31 cellular contexts compared by ENCODE assay signal in genomic region chr2:176099159-176099736, GRCh38. TPM values are rescaled to one million over a fixed set of nuclear protein-coding genes. Genes with fewer than 3 reads are reported as not detected.
DNase-seq lines count a peak whose midpoint lies in the region; ATAC-seq and TF ChIP-seq lines count a peak whose summit lies in the region.
"Had no signal": no experiment of that assay in that cellular context is flagged by ENCODE, and none has a peak within 500 bp of the region (broad histone marks: within the 10 kb centered on the region; RNA-seq: fewer than 3 reads in every experiment).

No MANE protein-coding gene starts in this region.

- peak; percentile 48 for DNase-seq in GM23338 (ENCODE audit: low spot score)
- no peak for DNase-seq in glutamatergic neuron
- no peak for DNase-seq in smooth muscle cell (lab: John Stamatoyannopoulos, UW; ENCODE audit: unreplicated experiment)
- no peak for DNase-seq in NCI-H1105 treated with DMSO at 0.1 percent for 48 hours (lab: John Stamatoyannopoulos, UW)
- no peak for DNase-seq in lower lobe of right lung
- DNase-seq: activated CD4-positive, alpha-beta T cell treated with anti-CD3 and anti-CD28 coated beads, Interleukin-2, amount 50 U/mL, for 4 hours; activated CD8-positive, alpha-beta memory T cell treated with anti-CD3 and anti-CD28 coated beads, Interleukin-2, amount 50 U/mL, for 4 hours; activated effector memory CD4-positive, alpha-beta T cell treated with Interleukin-2 at 50 U/mL for 16 hours; caudate nucleus; hypothalamus; left ventricle myocardium inferior; NCI-H1105; NCI-H2029; NCI-H748 treated with DMSO at 0.1 percent for 48 hours; SHP77 treated with DMSO at 0.1 percent for 48 hours; stimulated activated CD4-positive, alpha-beta T cell treated with anti-CD3 and anti-CD28 coated beads, Interleukin-2, amount 100 ng/mL, for 24 hours; substantia nigra; T1000 had no signal

- H3K4me2 ChIP-seq in GM23338 (peak overlapping the region; percentile 94), KMS-11 (no peak overlapping the region; the same call in 1 of the 2 replicates), smooth muscle cell (peak overlapping the region; percentile 96)

- no peaks in the 10 kb centered on the region for H3K9me2 ChIP-seq in GM23338 (ENCODE audit: insufficient read depth)

- H3K27me3 Mint-ChIP-seq in GM23338 (ENCODE audit: insufficient read depth, low read depth, poor library complexity) (peaks cover 99% of the 10 kb centered on the region), glutamatergic neuron (ENCODE audit: unreplicated experiment) (peaks cover 49% of the 10 kb centered on the region)

- H2AFZ ChIP-seq in GM23338 (peak overlapping the region; percentile 59; the same call in 1 of the 2 replicates), KMS-11 (ENCODE audit: low read depth) (0 out of 2 replicates have a peak overlapping the region, but pooled peaks have one; percentile 97), smooth muscle cell (ENCODE audit: low read depth) (peak overlapping the region; percentile 31)

- H3K27ac Mint-ChIP-seq in GM23338 (no peak overlapping the region), glutamatergic neuron (ENCODE audit: unreplicated experiment) (no peak overlapping the region)
- H3K27ac Mint-ChIP-seq: activated naive CD8-positive, alpha-beta T cell had no signal

- no peaks in the 10 kb centered on the region for H3K9me3 ChIP-seq in smooth muscle cell (replicated peaks; ENCODE audit: low read depth)
- no peaks in the 10 kb centered on the region for H3K9me3 ChIP-seq in lower lobe of right lung
- H3K9me3 ChIP-seq: ascending aorta, gastroesophageal sphincter, left ventricle myocardium inferior, Peyer's patch, upper lobe of right lung had no signal

- H4K20me1 ChIP-seq in GM23338 (replicated peaks; ENCODE audit: insufficient read depth) (peaks cover 44% of the 10 kb centered on the region), KMS-11 (ENCODE audit: insufficient read depth) (no peaks in the 10 kb centered on the region), smooth muscle cell (ENCODE audit: low read depth) (no peaks in the 10 kb centered on the region)

- TF ChIP-seq CTCF in GM23338 (conservative IDR thresholded peaks at IDR 0.05; ENCODE audit: low read depth in 2 of 2) (no peak), KMS-11 (conservative IDR thresholded peaks at IDR 0.05; ENCODE audit: low read depth, low read length) (no peak), glutamatergic neuron (IDR thresholded peaks at IDR 0.05; ENCODE audit: partially characterized antibody, unreplicated experiment) (no peak), smooth muscle cell (IDR thresholded peaks at IDR 0.05; ENCODE audit: borderline replicate concordance, insufficient read depth, poor library complexity, severe bottlenecking) (no peak), lower lobe of right lung (IDR thresholded peaks at IDR 0.05) (no peak)

- no peak overlapping the region for H3K27ac ChIP-seq in GM23338 (ENCODE audit: low read depth)
- no peak overlapping the region for H3K27ac ChIP-seq in KMS-11
- H3K27ac ChIP-seq in smooth muscle cell (ENCODE audit: low read depth): no peak overlapping the region
- no peak overlapping the region for H3K27ac ChIP-seq in lower lobe of right lung
- H3K27ac ChIP-seq: ascending aorta, C4-2B, gastroesophageal sphincter, left ventricle myocardium inferior, Peyer's patch, upper lobe of right lung had no signal

- WGBS in smooth muscle cell (ENCODE audit: low lambda C conversion rate): 10% methylated on average over 31 of the region's 31 CpGs

- H3K27me3 ChIP-seq in GM23338 (ENCODE audit: insufficient read depth) (peaks cover 94% of the 10 kb centered on the region), KMS-11 (ENCODE audit: insufficient read depth, low read depth) (no peaks in the 10 kb centered on the region), smooth muscle cell (ENCODE audit: low read depth) (peaks cover 96% of the 10 kb centered on the region), lower lobe of right lung (ENCODE audit: low read depth) (peaks cover 100% of the 10 kb centered on the region)

- H3K9me3 Mint-ChIP-seq in GM23338 (no peaks in the 10 kb centered on the region), glutamatergic neuron (ENCODE audit: unreplicated experiment) (peaks cover 13% of the 10 kb centered on the region)

- peak overlapping the region; percentile 68 for H3K4me3 Mint-ChIP-seq in GM23338
- H3K4me3 Mint-ChIP-seq in glutamatergic neuron (ENCODE audit: unreplicated experiment): peak overlapping the region; percentile 49
- H3K4me3 Mint-ChIP-seq: activated naive CD8-positive, alpha-beta T cell had no signal

- H3K79me2 ChIP-seq in GM23338 (replicated peaks; ENCODE audit: insufficient read depth): no peaks in the 10 kb centered on the region
- no peaks in the 10 kb centered on the region for H3K79me2 ChIP-seq in KMS-11 (ENCODE audit: insufficient read depth, low read depth)
- H3K79me2 ChIP-seq in smooth muscle cell (ENCODE audit: low read depth): no peaks in the 10 kb centered on the region

- H3K9ac ChIP-seq in KMS-11: no peak overlapping the region
- no peak overlapping the region for H3K9ac ChIP-seq in smooth muscle cell (ENCODE audit: low read depth)

- peaks cover 45% of the 10 kb centered on the region for H3K4me1 Mint-ChIP-seq in GM23338
- H3K4me1 Mint-ChIP-seq in glutamatergic neuron (ENCODE audit: low read depth, unreplicated experiment): peaks cover 14% of the 10 kb centered on the region

- no peaks in the 10 kb centered on the region; the same call in 1 of the 2 replicates for H3K36me3 ChIP-seq in GM23338 (ENCODE audit: insufficient read depth)
- no peaks in the 10 kb centered on the region for H3K36me3 ChIP-seq in KMS-11 (ENCODE audit: insufficient read depth)
- no peaks in the 10 kb centered on the region for H3K36me3 ChIP-seq in smooth muscle cell (ENCODE audit: low read depth)
- no peaks in the 10 kb centered on the region for H3K36me3 ChIP-seq in lower lobe of right lung
- H3K36me3 ChIP-seq: ascending aorta, gastroesophageal sphincter, left ventricle myocardium inferior, Peyer's patch, upper lobe of right lung had no signal

- H3F3A ChIP-seq in GM23338 (replicated peaks; ENCODE audit: low read depth): peaks cover 28% of the 10 kb centered on the region
- H3F3A ChIP-seq in smooth muscle cell (ENCODE audit: low read depth): peaks cover 3% of the 10 kb centered on the region

- H3K4me3 ChIP-seq in GM23338 (peak overlapping the region; percentile 46), KMS-11 (IDR thresholded peaks at IDR 0.05; ENCODE audit: insufficient read depth, low read depth, low read length) (no peak overlapping the region), smooth muscle cell (peak overlapping the region; percentile 58), lower lobe of right lung (no peak overlapping the region)
- H3K4me3 ChIP-seq: ascending aorta, gastroesophageal sphincter, left ventricle myocardium inferior, Peyer's patch, upper lobe of right lung had no signal

- H3K36me3 Mint-ChIP-seq in GM23338 (ENCODE audit: low read depth) (no peaks in the 10 kb centered on the region), glutamatergic neuron (ENCODE audit: unreplicated experiment) (no peaks in the 10 kb centered on the region)
- H3K36me3 Mint-ChIP-seq: activated naive CD8-positive, alpha-beta T cell had no signal

- intact Hi-C loops in lower lobe of right lung (cut with DNase I): loop anchor here (10.0 kb wide), 1 partner anchor 404 kb away; no protein-coding TSS in a partner anchor

- no peak for ATAC-seq in GM23338
- no peak for ATAC-seq in HG03378 (IDR thresholded peaks at IDR 0.05; ENCODE audit: unreplicated experiment)
- ATAC-seq in lower lobe of right lung: no peak
- ATAC-seq: gastroesophageal sphincter, upper lobe of right lung had no signal

- peaks cover 62% of the 10 kb centered on the region for H3K4me1 ChIP-seq in GM23338 (ENCODE audit: insufficient read depth)
- H3K4me1 ChIP-seq in KMS-11 (ENCODE audit: low read depth, poor library complexity, severe bottlenecking): peaks cover 8% of the 10 kb centered on the region
- no peaks in the 10 kb centered on the region for H3K4me1 ChIP-seq in smooth muscle cell (ENCODE audit: low read depth)
- H3K4me1 ChIP-seq in lower lobe of right lung: peaks cover 22% of the 10 kb centered on the region

TF ChIP-seq in GM23338, 12 proteins besides CTCF, POLR2A, EP300 and RAD21 (continues in another document):
- TF ChIP-seq JUNB (IDR thresholded peaks at IDR 0.05; ENCODE audit: unreplicated experiment): no peak
- no peak for TF ChIP-seq NANOG (IDR thresholded peaks at IDR 0.05; ENCODE audit: borderline replicate concordance)
- peak; percentile 96 for TF ChIP-seq EZH2 (IDR thresholded peaks at IDR 0.05; ENCODE audit: low read depth, unreplicated experiment)
- TF ChIP-seq ZNF331 (CRISPR knock-in tag; IDR thresholded peaks at IDR 0.05; ENCODE audit: low read depth): no peak
- no peak for TF ChIP-seq CREB1 (CRISPR knock-in tag; IDR thresholded peaks at IDR 0.05; ENCODE audit: low read depth)

RNA-seq across cellular contexts. Expression of gene HOXD12, which starts 0.3 kb away (rescaled TPM):
- not detected in 2 replicates for total RNA-seq in GM23338 (2014; rRNA removed; shearing (Covaris generic))
- polyA plus RNA-seq in GM23338 (2016; fragmentation: Nextera tagmentation; extraction: Ambion mirVana): not detected in 2 replicates
- not detected for total RNA-seq in glutamatergic neuron (ENCODE audit: unreplicated experiment)
- 0.54 TPM in 1 of 2 replicates, not detected in the other for total RNA-seq in smooth muscle cell
- not detected in 2 replicates for polyA plus RNA-seq in smooth muscle cell
- not detected for total RNA-seq in lower lobe of right lung
- total RNA-seq: ascending aorta, dermis microvascular lymphatic vessel endothelial cell, fibroblast of lung, gastroesophageal sphincter, left ventricle myocardium inferior, osteoblast, Peyer's patch, renal cortical epithelial cell, upper lobe of right lung had no signal
- polyA plus RNA-seq: fibroblast of lung had no signal

RNA-seq across cellular contexts. Expression of gene HOXD13, which starts 6.7 kb away (rescaled TPM):
- total RNA-seq in GM23338 (2014; rRNA removed; shearing (Covaris generic)): 0.47 TPM in 1 of 2 replicates, not detected in the other
- polyA plus RNA-seq in GM23338 (2016; fragmentation: Nextera tagmentation; extraction: Ambion mirVana) (not detected in 2 replicates), smooth muscle cell (0.45 and 1.9 TPM in 2 replicates)
- total RNA-seq in glutamatergic neuron (ENCODE audit: unreplicated experiment) (0.17 TPM), smooth muscle cell (0.31 and 1.9 TPM in 2 replicates), lower lobe of right lung (not detected)
- total RNA-seq: ascending aorta, dermis microvascular lymphatic vessel endothelial cell, fibroblast of lung, gastroesophageal sphincter, left ventricle myocardium inferior, osteoblast, Peyer's patch, renal cortical epithelial cell, upper lobe of right lung had no signal
- polyA plus RNA-seq: fibroblast of lung had no signal

RNA-seq across cellular contexts. Expression of gene HOXD11, which starts 7.8 kb away (rescaled TPM):
- not detected in 2 replicates for total RNA-seq in GM23338 (2014; rRNA removed; shearing (Covaris generic))
- polyA plus RNA-seq in GM23338 (2016; fragmentation: Nextera tagmentation; extraction: Ambion mirVana) (not detected in 2 replicates), smooth muscle cell (7.9 and 9.0 TPM in 2 replicates)
- total RNA-seq in glutamatergic neuron (ENCODE audit: unreplicated experiment) (not detected), smooth muscle cell (4.4 and 9.8 TPM in 2 replicates), lower lobe of right lung (not detected)
- total RNA-seq: ascending aorta, dermis microvascular lymphatic vessel endothelial cell, fibroblast of lung, gastroesophageal sphincter, left ventricle myocardium inferior, osteoblast, Peyer's patch, upper lobe of right lung had no signal
- polyA plus RNA-seq: fibroblast of lung had no signal

RNA-seq across cellular contexts. Expression of gene EVX2, which starts 15.5 kb away (rescaled TPM):
- total RNA-seq in GM23338 (2014; rRNA removed; shearing (Covaris generic)): 0.03 and 0.04 TPM in 2 replicates
- not detected in 2 replicates for polyA plus RNA-seq in GM23338 (2016; fragmentation: Nextera tagmentation; extraction: Ambion mirVana)
- total RNA-seq in glutamatergic neuron (ENCODE audit: unreplicated experiment): 0.76 TPM
- total RNA-seq in smooth muscle cell: 0.04 TPM in 1 of 2 replicates, not detected in the other
- not detected in 2 replicates for polyA plus RNA-seq in smooth muscle cell
- not detected for total RNA-seq in lower lobe of right lung
- total RNA-seq: ascending aorta, Daoy, dermis microvascular lymphatic vessel endothelial cell, fibroblast of lung, left ventricle myocardium inferior, osteoblast, Peyer's patch, renal cortical epithelial cell, upper lobe of right lung had no signal
- polyA plus RNA-seq: fibroblast of lung had no signal

RNA-seq across cellular contexts. Expression of gene HOXD10, which starts 17.3 kb away (rescaled TPM):
- not detected in 2 replicates for total RNA-seq in GM23338 (2014; rRNA removed; shearing (Covaris generic))
- polyA plus RNA-seq in GM23338 (2016; fragmentation: Nextera tagmentation; extraction: Ambion mirVana) (not detected in 2 replicates), smooth muscle cell (10.6 and 11.4 TPM in 2 replicates)
- total RNA-seq in glutamatergic neuron (ENCODE audit: unreplicated experiment) (not detected), smooth muscle cell (6.7 and 9.9 TPM in 2 replicates), lower lobe of right lung (not detected)
- total RNA-seq: ascending aorta, fibroblast of lung, left ventricle myocardium inferior, osteoblast, Peyer's patch had no signal
- polyA plus RNA-seq: fibroblast of lung had no signal

Comparison
In these comparisons a context has a peak if more than half of its experiments do, and no peak if none do; other contexts are left out.
1. H2AFZ ChIP-seq: peak in every context shown above with its lines; median percentile 97 in KMS-11; 59 in GM23338; 31 in smooth muscle cell.
2. H3K4me3 ChIP-seq: peak in GM23338 (single experiment) and smooth muscle cell (single experiment); none in KMS-11 (single experiment) and lower lobe of right lung (single experiment).